ENCODE assay signal across 8 cellular contexts in the genomic region with DNA sequence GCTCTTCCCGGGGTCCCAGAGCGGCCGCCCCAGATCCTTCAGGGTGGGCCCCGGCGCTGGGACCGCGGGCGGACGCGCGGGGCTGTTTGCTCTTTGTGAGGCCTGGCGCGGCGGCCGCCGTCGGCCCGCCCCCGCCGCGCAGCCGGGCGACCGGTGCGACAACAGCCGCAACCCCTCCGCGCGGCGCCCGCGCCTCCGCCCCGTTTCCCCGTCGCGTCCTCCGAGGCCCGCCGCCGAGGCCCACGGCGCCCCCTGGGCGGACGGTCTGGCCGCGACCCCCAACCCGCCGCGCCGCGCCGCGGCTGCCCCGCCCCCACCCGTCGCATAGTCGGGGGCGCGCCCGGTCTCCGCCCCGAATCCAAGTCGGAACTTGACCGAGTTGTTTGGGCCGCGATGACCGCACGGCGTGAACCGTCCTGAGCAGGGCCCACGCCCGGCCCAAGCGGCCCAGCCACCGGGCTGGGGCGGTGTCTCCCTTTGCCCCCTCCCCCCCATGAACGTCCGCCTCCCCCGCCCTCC. TPM values are rescaled to one million over a fixed set of nuclear protein-coding genes. Genes with fewer than 3 reads are reported as not detected.
DNase-seq lines count a peak whose midpoint lies in the region.

No MANE protein-coding gene starts in this region.

- no peaks in the 10 kb centered on the region for H3K27me3 Mint-ChIP-seq in activated naive CD8-positive, alpha-beta T cell treated with anti-CD3 and anti-CD28 coated beads for 36 hours

- H3K4me3 ChIP-seq in HUES48 (ENCODE audit: low read depth, low read length): peak overlapping the region; percentile 84
- H3K4me3 ChIP-seq in iPS-18a (ENCODE audit: low read length): peak overlapping the region; percentile 71

- H3K36me3 Mint-ChIP-seq in activated naive CD8-positive, alpha-beta T cell treated with anti-CD3 and anti-CD28 coated beads for 36 hours: peaks cover 13% of the 10 kb centered on the region

- peak; percentile 7 for DNase-seq in activated T-cell treated with anti-CD3 and anti-CD28 coated beads for 4 hours
- DNase-seq in activated T-cell treated with anti-CD3 and anti-CD28 coated beads, Interleukin-2, amount 50 U/mL, for 1 hour: no peak
- DNase-seq in activated naive CD8-positive, alpha-beta T cell treated with anti-CD3 and anti-CD28 coated beads for 36 hours: no peak
- DNase-seq in stimulated activated CD4-positive, alpha-beta T cell treated with anti-CD3 and anti-CD28 coated beads, Interleukin-2, amount 100 ng/mL, for 4 hours (ENCODE audit: low read depth): peak; percentile 9
- no peak for DNase-seq in HuH-7.5 (ENCODE audit: low spot score)
- no peak for DNase-seq in putamen (ENCODE audit: low spot score)

- peak overlapping the region; percentile 71 for H3K4me3 Mint-ChIP-seq in activated naive CD8-positive, alpha-beta T cell treated with anti-CD3 and anti-CD28 coated beads for 36 hours

- no peaks in the 10 kb centered on the region for H3K9me3 ChIP-seq in HUES48 (ENCODE audit: control insufficient read depth, insufficient read depth, low read length)
- H3K9me3 ChIP-seq in iPS-18a (ENCODE audit: control insufficient read depth, low read depth, low read length): no peaks in the 10 kb centered on the region

- peaks cover 54% of the 10 kb centered on the region for H3K4me1 Mint-ChIP-seq in activated naive CD8-positive, alpha-beta T cell treated with anti-CD3 and anti-CD28 coated beads for 36 hours

- H3K36me3 ChIP-seq in HUES48 (ENCODE audit: control insufficient read depth, insufficient read depth, low read length) (no peaks in the 10 kb centered on the region), iPS-18a (ENCODE audit: control insufficient read depth, low read depth, low read length) (no peaks in the 10 kb centered on the region)

- no peaks in the 10 kb centered on the region for H3K9me3 Mint-ChIP-seq in activated naive CD8-positive, alpha-beta T cell treated with anti-CD3 and anti-CD28 coated beads for 36 hours

- H3K27me3 ChIP-seq in HUES48 (ENCODE audit: control insufficient read depth, insufficient read depth, low read length): 0 out of 2 replicates have a peak, but pooled peaks cover 4% of the 10 kb centered on the region
- H3K27me3 ChIP-seq in iPS-18a (ENCODE audit: control insufficient read depth, insufficient read depth, low read length): peaks cover 11% of the 10 kb centered on the region

- H3K27ac ChIP-seq in HUES48 (ENCODE audit: low read depth, low read length): peak overlapping the region; percentile 95
- no peak overlapping the region for H3K27ac ChIP-seq in iPS-18a (ENCODE audit: low read length)

- peaks cover 40% of the 10 kb centered on the region for H3K4me1 ChIP-seq in HUES48 (ENCODE audit: control insufficient read depth, insufficient read depth, low read length)
- H3K4me1 ChIP-seq in iPS-18a (ENCODE audit: control insufficient read depth, low read depth, low read length): peaks cover 40% of the 10 kb centered on the region

- H3K27ac Mint-ChIP-seq in activated naive CD8-positive, alpha-beta T cell treated with anti-CD3 and anti-CD28 coated beads for 36 hours: no peak overlapping the region

- H3K9ac ChIP-seq in HUES48 (ENCODE audit: low read depth, low read length) (peak overlapping the region; percentile 67; the same call in 1 of the 2 replicates), iPS-18a (ENCODE audit: low read length) (peak overlapping the region; percentile 67)

RNA-seq across cellular contexts. Expression of gene YPEL5, which starts 0.4 kb away (rescaled TPM):
- 10 to 100 TPM; 25.4 to 27.6 TPM for total RNA-seq in activated naive CD8-positive, alpha-beta T cell treated with anti-CD3 and anti-CD28 coated beads for 36 hours

Comparison
In these comparisons a context has a peak if more than half of its experiments do, and no peak if none do; other contexts are left out.
1. DNase-seq: peak in activated T-cell treated with anti-CD3 and anti-CD28 coated beads for 4 hours (single experiment) and stimulated activated CD4-positive, alpha-beta T cell treated with anti-CD3 and anti-CD28 coated beads, Interleukin-2, amount 100 ng/mL, for 4 hours (single experiment); none in activated T-cell treated with anti-CD3 and anti-CD28 coated beads, Interleukin-2, amount 50 U/mL, for 1 hour (single experiment), activated naive CD8-positive, alpha-beta T cell treated with anti-CD3 and anti-CD28 coated beads for 36 hours (single experiment), HuH-7.5 (single experiment) and putamen (single experiment).